ENCODE assay signal across 19 cellular contexts in genomic region chr6:144908004-144908403, GRCh38.
"Had no signal": no experiment of that assay in that cellular context is flagged by ENCODE, and none has a peak within 500 bp of the region (broad histone marks: within the 10 kb centered on the region; RNA-seq: fewer than 3 reads in every experiment).

No MANE protein-coding gene starts in this region.

- H3K27ac ChIP-seq: ascending aorta, body of pancreas, SK-N-MC, WERI-Rb-1 had no signal

- DNase-seq: activated CD4-positive, alpha-beta T cell treated with anti-CD3 and anti-CD28 coated beads for 36 hours; activated CD8-positive, alpha-beta memory T cell treated with anti-CD3 and anti-CD28 coated beads, Interleukin-2, amount 50 U/mL, for 48 hours; activated CD8-positive, alpha-beta T cell treated with anti-CD3 and anti-CD28 coated beads, Interleukin-2, amount 10 ng/mL, durations not matched to agents 7 days and 5 days; activated naive CD4-positive, alpha-beta T cell; activated T-cell treated with anti-CD3 and anti-CD28 coated beads, Interleukin-2, amount 50 U/mL, for 1 hour; amniotic stem cell; body of pancreas; central memory CD4-positive, alpha-beta T cell; NCI-H1105 treated with DMSO at 0.1 percent for 48 hours; NCI-H1436 treated with DMSO at 0.1 percent for 48 hours; NCI-H187; NCI-H2081 treated with DMSO at 0.1 percent for 48 hours; NCI-H446; NCI-H524; SIG-M5; T-helper 1 cell; WERI-Rb-1 had no signal

- H3K36me3 ChIP-seq: ascending aorta, WERI-Rb-1 had no signal

- H3K9me3 ChIP-seq: ascending aorta, body of pancreas had no signal

- H3K4me1 ChIP-seq: ascending aorta, body of pancreas had no signal

- H3K27me3 ChIP-seq: ascending aorta, body of pancreas had no signal

- H3K4me3 ChIP-seq: ascending aorta, body of pancreas, SK-N-MC had no signal

- ATAC-seq: activated CD4-positive, alpha-beta T cell treated with anti-CD3 and anti-CD28 coated beads for 36 hours; activated CD8-positive, alpha-beta T cell treated with anti-CD3 and anti-CD28 coated beads, Interleukin-2, amount 10 ng/mL, durations not matched to agents 7 days and 5 days; body of pancreas had no signal
